ENCODE assay signal across 8 cellular contexts in the genomic region with DNA sequence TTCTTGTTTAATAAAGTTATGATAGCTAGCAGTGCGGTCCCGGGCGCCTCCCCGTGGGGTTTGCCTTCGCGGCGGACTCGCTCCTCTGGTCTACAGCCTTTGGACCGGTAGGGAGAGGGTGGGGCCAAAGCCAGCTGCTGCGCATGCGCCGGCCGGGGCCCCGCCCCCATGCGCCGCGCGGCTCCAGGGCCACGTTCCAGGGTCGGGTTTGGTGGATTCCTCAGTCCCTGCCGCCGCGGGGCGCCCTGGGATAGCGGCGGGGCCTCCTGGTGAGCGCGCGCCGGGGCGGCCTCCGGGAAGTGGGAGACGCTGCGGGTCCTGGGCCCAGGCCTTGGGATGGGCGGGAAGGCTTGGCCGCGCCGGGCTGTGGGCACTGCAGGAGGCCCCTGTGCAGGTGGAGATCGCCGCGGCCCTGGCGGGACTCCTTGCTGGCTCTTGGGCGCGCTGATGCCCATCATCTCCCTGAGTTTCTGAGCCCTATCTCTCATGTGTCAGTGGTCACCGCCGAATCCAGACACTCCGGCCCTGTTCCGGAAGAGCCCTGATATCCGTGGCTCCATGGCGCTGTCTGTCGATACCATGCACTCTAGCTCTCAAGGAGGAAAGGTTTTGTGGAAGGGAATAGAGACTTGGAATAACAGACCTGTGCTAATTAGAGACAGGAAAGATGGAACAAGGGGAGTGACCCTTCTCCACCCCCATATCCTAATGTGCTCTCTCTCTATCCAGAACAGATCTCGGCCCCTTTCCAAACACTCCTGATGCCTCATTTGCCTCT. TPM values are rescaled to one million over a fixed set of nuclear protein-coding genes. Genes with fewer than 3 reads are reported as not detected.
DNase-seq lines count a peak whose midpoint lies in the region; ATAC-seq, FAIRE-seq and TF ChIP-seq lines count a peak whose summit lies in the region.

A gene (plus strand): TSS at position 163 of the 778 bp plus-strand sequence. CDS start 599 bp downstream, at position 762.

- no peaks in the 10 kb centered on the region for H3K27me3 ChIP-seq in right lobe of liver

- ATAC-seq in HG03469 (IDR thresholded peaks at IDR 0.05; ENCODE audit: unreplicated experiment): peak; percentile 71
- peak; percentile 90 to 93 (median 91) for ATAC-seq in right lobe of liver

- intact Hi-C loops in right lobe of liver (cut with DNase I): no loop called here

- peak; percentile 84 for FAIRE-seq in GM19239 (lab: Jason Lieb, UNC)

- TF ChIP-seq CTCF in right lobe of liver (IDR thresholded peaks at IDR 0.05): peak; percentile 27 to 57 (median 38)

- TF ChIP-seq POLR2A in right lobe of liver (IDR thresholded peaks at IDR 0.05): peak; percentile 96

- no peaks in the 10 kb centered on the region for H3K9me3 ChIP-seq in right lobe of liver

- H3K36me3 ChIP-seq in right lobe of liver: peaks cover 0 to 36% (median 11%) of the 10 kb centered on the region in 4 donors

- 0% methylated on average over 7 of the region's 52 CpGs for WGBS in right lobe of liver (ENCODE audit: insufficient coverage, low coverage, low lambda C conversion rate, missing lambda C conversion rate)

- peak within 1 kb of the TSS; percentile 63 to 91 (median 78) for H3K4me3 ChIP-seq in right lobe of liver

- DNase-seq in C1 segment of cervical spinal cord (lab: John Stamatoyannopoulos, UW) (peak in 13 of 14 donors; percentile 85 to 97 (median 92)), GM19239 (ENCODE audit: insufficient read length, low spot score) (peak; percentile 98), NCI-H526 (lab: John Stamatoyannopoulos, UW) (peak; percentile 76 to 94), dermis blood vessel endothelial cell (peak; percentile 94), right lobe of liver (peak; percentile 93 to 96 (median 95))
- peak; percentile 80 to 83 for DNase-seq in activated CD4-positive, alpha-beta T cell treated with anti-CD3 and anti-CD28 coated beads, Interleukin-2, amount 50 U/mL, for 24 hours (ENCODE audit: low read depth in 1 of 2, low spot score in 1 of 2)
- peak; percentile 75 to 77 for DNase-seq in stimulated activated CD4-positive, alpha-beta T cell treated with anti-CD3 and anti-CD28 coated beads, Interleukin-4, amount 100 ng/mL, for 48 hours (ENCODE audit: low read depth in 2 of 2)

- H3K27ac ChIP-seq in right lobe of liver: peak within 1 kb of the TSS; percentile 87 to 96 (median 94)

- peaks cover 0 to 23% (median 9%) of the 10 kb centered on the region in 4 donors for H3K4me1 ChIP-seq in right lobe of liver

RNA-seq across cellular contexts. Expression of the gene that starts here (rescaled TPM):
- total RNA-seq in dermis blood vessel endothelial cell (11.7 and 20.5 TPM in 2 replicates), right lobe of liver (10 to 100 TPM; 21.5 to 36.1 (median 25.9) TPM)

Comparison
In these comparisons a context has a peak if more than half of its experiments do, and no peak if none do; other contexts are left out.
1. Peak in every context shown above with its lines: DNase-seq, ATAC-seq, H3K4me3 ChIP-seq and H3K27ac ChIP-seq.